ENCODE assay signal across 29 cellular contexts in the genomic region with DNA sequence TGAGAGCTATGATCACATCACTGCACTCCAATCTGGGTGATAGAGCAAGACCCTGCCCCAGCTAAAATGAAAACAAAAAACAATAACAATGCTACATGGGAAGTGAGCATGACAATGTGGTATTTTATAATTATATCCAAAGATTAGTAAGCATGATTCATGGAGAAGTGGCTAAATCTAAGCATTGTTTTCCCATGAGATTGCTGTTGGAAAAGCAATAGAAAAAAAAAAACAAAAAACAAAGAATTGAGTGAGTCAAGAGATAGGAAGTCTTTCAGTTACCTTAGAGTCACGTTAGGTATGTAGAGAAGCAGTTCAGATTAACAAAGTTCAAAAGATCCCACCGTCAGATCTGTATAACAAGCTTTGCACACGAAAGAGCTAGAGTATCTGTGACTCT.
A peak's percentile ranks its signal among the peaks of the same experiment; 100 is the strongest.
DNase-seq lines count a peak whose midpoint lies in the region; ATAC-seq, FAIRE-seq and TF ChIP-seq lines count a peak whose summit lies in the region.
"Had no signal": no experiment of that assay in that cellular context is flagged by ENCODE, and none has a peak within 500 bp of the region (broad histone marks: within the 10 kb centered on the region; RNA-seq: fewer than 3 reads in every experiment).

No MANE protein-coding gene starts in this region.

- TF ChIP-seq POLR2A in breast epithelium (IDR thresholded peaks at IDR 0.05), result no peak

- dilution Hi-C loops in mammary epithelial cell (cut with HindIII; ENCODE audit: low sequenced_read_pairs), result no loop called here

- no peak overlapping the region for H2AFZ ChIP-seq in mammary epithelial cell (ENCODE audit: low read depth, low read length)

- in situ Hi-C loops in mammary epithelial cell (cut with MboI; ENCODE audit: low sequenced_read_pairs in 2 of 2), result no loop called here

- H3K27ac ChIP-seq in mammary epithelial cell (ENCODE audit: insufficient read depth, low read depth, low read length), result peak overlapping the region; percentile 22
- H3K27ac ChIP-seq in breast epithelium, result no peak overlapping the region
- H3K27ac ChIP-seq in epithelial cell of prostate, result peak overlapping the region; percentile 43
- no peak overlapping the region for H3K27ac ChIP-seq in kidney (ENCODE audit: low read depth in 2 of 2, low read length in 2 of 2)
- H3K27ac ChIP-seq in right cardiac atrium (ENCODE audit: low read length), result no peak overlapping the region
- H3K27ac ChIP-seq: 22Rv1, adrenal gland, upper lobe of right lung had no signal

- H3K4me3 ChIP-seq in mammary epithelial cell (replicated peaks in 1 of 3; ENCODE audit: insufficient read depth in 1 of 3, low read depth in 2 of 3, low read length in 3 of 3), result no peak overlapping the region
- H3K4me3 ChIP-seq in breast epithelium, result no peak overlapping the region
- H3K4me3 ChIP-seq in kidney epithelial cell (ENCODE audit: low read depth, low read length), result no peak overlapping the region
- H3K4me3 ChIP-seq in kidney (ENCODE audit: low read length in 2 of 2), result no peak overlapping the region
- H3K4me3 ChIP-seq in right cardiac atrium (ENCODE audit: low read length), result no peak overlapping the region
- H3K4me3 ChIP-seq: adrenal gland, upper lobe of right lung had no signal

- peak overlapping the region; percentile 18 for H3K4me2 ChIP-seq in mammary epithelial cell (ENCODE audit: insufficient read depth, low read depth, low read length)

- ATAC-seq in right cardiac atrium, result no peak
- ATAC-seq: left cardiac atrium; Panc1; sciatic nerve; stimulated activated memory B cell treated with anti-CD40 and anti-IgM and Interleukin-4, amounts not matched to agents 10 μg/mL and 1 μg/mL and 100 μg/mL, for 72 hours; upper lobe of right lung had no signal

- intact Hi-C loops in mammary epithelial cell (cut with micrococcal nuclease) (no loop called here), breast epithelium (cut with DNase I; ENCODE audit: low total_unique reads) (no loop called here), kidney (cut with DNase I) (no loop called here), right cardiac atrium (cut with DNase I) (no loop called here)

- FAIRE-seq in kidney (lab: Jason Lieb, UNC), result no peak

- BruUV-seq in mammary epithelial cell (replicated peaks; lab: Mats Ljungman, UMichigan), result no TSS peak

- peaks cover 9% of the 10 kb centered on the region for H3K4me1 ChIP-seq in mammary epithelial cell (ENCODE audit: insufficient read depth, low read length)
- no peaks in the 10 kb centered on the region for H3K4me1 ChIP-seq in breast epithelium
- no peaks in the 10 kb centered on the region for H3K4me1 ChIP-seq in kidney (ENCODE audit: control insufficient read depth in 1 of 2, insufficient read depth in 1 of 2, low read depth in 1 of 2, low read length in 2 of 2)
- no peaks in the 10 kb centered on the region for H3K4me1 ChIP-seq in right cardiac atrium (ENCODE audit: control insufficient read depth, insufficient read depth, low read length)
- H3K4me1 ChIP-seq: adrenal gland, upper lobe of right lung had no signal

- no peaks in the 10 kb centered on the region for H3K79me2 ChIP-seq in mammary epithelial cell (ENCODE audit: insufficient read depth, low read length)

- no peaks in the 10 kb centered on the region for H3K27me3 ChIP-seq in mammary epithelial cell (ENCODE audit: insufficient read depth, low read length)
- H3K27me3 ChIP-seq in breast epithelium, result no peaks in the 10 kb centered on the region
- no peaks in the 10 kb centered on the region for H3K27me3 ChIP-seq in kidney epithelial cell (ENCODE audit: control insufficient read depth, insufficient read depth, low read length)
- no peaks in the 10 kb centered on the region for H3K27me3 ChIP-seq in right cardiac atrium (ENCODE audit: control insufficient read depth, insufficient read depth)
- H3K27me3 ChIP-seq: adrenal gland, upper lobe of right lung had no signal

- DNase-seq in mammary epithelial cell, result peak; percentile 71
- no peak for DNase-seq in breast epithelium (ENCODE audit: low spot score in 2 of 2)
- DNase-seq in epithelial cell of prostate (ENCODE audit: low read depth, low spot score), result no peak
- peak; percentile 25 for DNase-seq in kidney epithelial cell (ENCODE audit: low read depth)
- no peak for DNase-seq in kidney
- DNase-seq in NCI-H2196 treated with DMSO at 0.1 percent for 48 hours (lab: John Stamatoyannopoulos, UW; ENCODE audit: unreplicated experiment), result no peak
- DNase-seq in putamen (ENCODE audit: low spot score), result no peak
- DNase-seq in right cardiac atrium, result no peak
- DNase-seq: activated CD4-positive, alpha-beta T cell treated with anti-CD3 and anti-CD28 coated beads, Interleukin-2, amount 50 U/mL, for 1 hour; activated naive CD4-positive, alpha-beta T cell treated with Interleukin-2 at 50 U/mL for 16 hours; adrenal gland; caudate nucleus; DMS 273 treated with DMSO at 0.1 percent for 48 hours; EL; H7; head of caudate nucleus; left cardiac atrium; NCI-H1092; NCI-H187; NCI-H2171 treated with DMSO at 0.1 percent for 48 hours; NCI-H526; SIG-M5; stimulated activated CD4-positive, alpha-beta T cell treated with anti-CD3 and anti-CD28 coated beads, Interleukin-4, amount 100 ng/mL, for 4 hours; substantia nigra; upper lobe of right lung had no signal

- H3K9ac ChIP-seq in mammary epithelial cell (ENCODE audit: insufficient read depth, low read length) (no peak overlapping the region), kidney (ENCODE audit: low read length in 2 of 2) (no peak overlapping the region)

- H3K9me3 ChIP-seq in mammary epithelial cell (replicated peaks; ENCODE audit: insufficient read depth, low read length) (no peaks in the 10 kb centered on the region), breast epithelium (no peaks in the 10 kb centered on the region), kidney (ENCODE audit: control insufficient read depth in 1 of 2, low read length in 2 of 2) (no peaks in the 10 kb centered on the region), right cardiac atrium (ENCODE audit: control insufficient read depth, low read length) (no peaks in the 10 kb centered on the region)
- H3K9me3 ChIP-seq: adrenal gland, upper lobe of right lung had no signal

- H3K36me3 ChIP-seq in mammary epithelial cell (ENCODE audit: insufficient read depth, low read length) (no peaks in the 10 kb centered on the region), breast epithelium (no peaks in the 10 kb centered on the region), kidney epithelial cell (ENCODE audit: control insufficient read depth, insufficient read depth, low read length) (no peaks in the 10 kb centered on the region), kidney (ENCODE audit: control insufficient read depth in 1 of 2, insufficient read depth in 2 of 2, low read length in 2 of 2) (no peaks in the 10 kb centered on the region)
- H3K36me3 ChIP-seq: adrenal gland, upper lobe of right lung had no signal

- TF ChIP-seq CTCF in mammary epithelial cell (conservative IDR thresholded peaks at IDR 0.05 in 1 of 2, IDR thresholded peaks at IDR 0.05 in 1 of 2; ENCODE audit: extremely low read depth in 1 of 2, insufficient read depth in 1 of 2, low read depth in 1 of 2, low read length in 2 of 2) (no peak), breast epithelium (IDR thresholded peaks at IDR 0.05) (no peak), kidney epithelial cell (IDR thresholded peaks at IDR 0.05; ENCODE audit: insufficient read depth, low read length, poor library complexity, severe bottlenecking) (no peak), kidney (IDR thresholded peaks at IDR 0.05; ENCODE audit: borderline replicate concordance, extremely low read depth, insufficient read depth) (no peak)

- CTCF ChIA-PET in mammary epithelial cell (lab: Charles Lee; ENCODE audit: low non-redundant PET), result no interaction called here

- 18% methylated on average over 3 of the region's 3 CpGs for WGBS in mammary epithelial cell (ENCODE audit: low coverage, missing lambda C conversion rate)
- 63% methylated on average over 3 of the region's 3 CpGs for WGBS in right cardiac atrium

- H4K20me1 ChIP-seq in mammary epithelial cell (ENCODE audit: insufficient read depth, low read length), result no peaks in the 10 kb centered on the region

Comparison
In these comparisons a context has a peak if more than half of its experiments do, and no peak if none do; other contexts are left out.
1. DNase-seq: peak in mammary epithelial cell (single experiment) and kidney epithelial cell (single experiment); none in breast epithelium (0 of 2), epithelial cell of prostate (single experiment), kidney (single experiment), NCI-H2196 treated with DMSO at 0.1 percent for 48 hours (single experiment), putamen (single experiment) and right cardiac atrium (0 of 3).
2. H3K27ac ChIP-seq: peak in mammary epithelial cell (single experiment) and epithelial cell of prostate (single experiment); none in breast epithelium (0 of 2), kidney (0 of 2) and right cardiac atrium (single experiment).